ENCODE assay signal across 16 cellular contexts in genomic region chr5:74199005-74199404, GRCh38.
DNase-seq lines count a peak whose midpoint lies in the region; ATAC-seq, FAIRE-seq and TF ChIP-seq lines count a peak whose summit lies in the region.
"Had no signal": no experiment of that assay in that cellular context is flagged by ENCODE, and none has a peak within 500 bp of the region (broad histone marks: within the 10 kb centered on the region; RNA-seq: fewer than 3 reads in every experiment).

No MANE protein-coding gene starts in this region.

- H3K36me3 Mint-ChIP-seq in brain, result no peaks in the 10 kb centered on the region

- peaks cover 3% of the 10 kb centered on the region for H3K27me3 Mint-ChIP-seq in brain

- H3K4me3 Mint-ChIP-seq in brain, result no peak overlapping the region
- H3K4me3 Mint-ChIP-seq: nephron had no signal

- peak overlapping the region in 3 of 5 experiments; percentile 4 to 38 (median 14) for H3K27ac Mint-ChIP-seq in brain

- FAIRE-seq in GM18507 (lab: Jason Lieb, UNC), result peak; percentile 65

- peaks cover 0 to 8% (median 0%) of the 10 kb centered on the region in 5 experiments for H3K9me3 Mint-ChIP-seq in brain
- H3K9me3 Mint-ChIP-seq: nephron had no signal

- peaks cover 42% of the 10 kb centered on the region for H3K4me1 Mint-ChIP-seq in brain

- peak; percentile 30 for ATAC-seq in HG03108 (IDR thresholded peaks at IDR 0.05; ENCODE audit: unreplicated experiment)
- ATAC-seq: right lobe of liver had no signal

- DNase-seq in Daoy (ENCODE audit: low read depth) (peak; percentile 29), GM18507 (ENCODE audit: extremely low spot score, insufficient read length, low read depth) (no peak), retina (no peak), AG08396 (ENCODE audit: low spot score) (no peak), CD1c-positive myeloid dendritic cell (ENCODE audit: extremely low spot score) (no peak)
- DNase-seq in activated CD4-positive, CD25-positive, alpha-beta regulatory T cell treated with anti-CD3 and anti-CD28 coated beads, Interleukin-2, amount 50 U/mL, for 72 hours, result no peak
- DNase-seq: amygdala; Calu3; effector CD4-positive, alpha-beta T cell; glutamatergic neuron; NCI-H1417 treated with DMSO at 0.1 percent for 48 hours; NCI-H69; right lobe of liver had no signal

- no peak for TF ChIP-seq CTCF in brain (conservative IDR thresholded peaks at IDR 0.05)
